ENCODE assay signal across 1 cellular context in the genomic region with DNA sequence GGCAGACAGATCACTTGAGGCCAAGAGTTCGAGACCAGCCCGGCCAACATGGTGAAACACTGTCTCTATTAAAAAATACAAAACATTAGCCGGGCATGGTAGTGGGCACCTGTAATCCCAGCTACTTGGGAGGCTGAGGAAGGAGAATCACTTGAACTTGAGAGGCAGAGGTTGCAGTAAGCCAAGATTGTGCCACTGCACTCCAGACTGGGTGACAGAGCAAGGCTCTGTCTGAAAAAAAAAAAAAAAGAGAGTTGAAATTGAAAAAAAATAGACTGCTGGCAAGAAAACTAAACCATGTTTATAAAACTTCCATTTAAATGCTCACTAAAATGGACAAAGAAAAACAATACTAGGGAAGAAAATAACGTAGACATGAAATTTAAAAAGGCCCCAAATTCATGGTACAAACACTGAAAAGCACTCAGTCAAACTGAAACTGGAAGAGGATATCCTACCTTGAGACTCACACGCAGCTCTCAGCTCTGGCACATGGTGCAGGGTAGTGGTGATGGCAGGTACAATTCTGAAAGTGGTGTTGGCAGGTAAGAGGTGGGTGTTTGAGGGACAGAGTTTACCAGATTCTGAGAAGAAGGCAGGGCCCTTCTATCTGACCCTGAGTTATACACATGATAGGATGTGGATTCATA.
TF ChIP-seq lines count a peak whose summit lies in the region.

No MANE protein-coding gene starts in this region.

TF ChIP-seq in GM12878, 131 proteins besides CTCF, POLR2A, EP300 and RAD21 (continued from another document and continues in another):
- TF ChIP-seq, protein P1, sequence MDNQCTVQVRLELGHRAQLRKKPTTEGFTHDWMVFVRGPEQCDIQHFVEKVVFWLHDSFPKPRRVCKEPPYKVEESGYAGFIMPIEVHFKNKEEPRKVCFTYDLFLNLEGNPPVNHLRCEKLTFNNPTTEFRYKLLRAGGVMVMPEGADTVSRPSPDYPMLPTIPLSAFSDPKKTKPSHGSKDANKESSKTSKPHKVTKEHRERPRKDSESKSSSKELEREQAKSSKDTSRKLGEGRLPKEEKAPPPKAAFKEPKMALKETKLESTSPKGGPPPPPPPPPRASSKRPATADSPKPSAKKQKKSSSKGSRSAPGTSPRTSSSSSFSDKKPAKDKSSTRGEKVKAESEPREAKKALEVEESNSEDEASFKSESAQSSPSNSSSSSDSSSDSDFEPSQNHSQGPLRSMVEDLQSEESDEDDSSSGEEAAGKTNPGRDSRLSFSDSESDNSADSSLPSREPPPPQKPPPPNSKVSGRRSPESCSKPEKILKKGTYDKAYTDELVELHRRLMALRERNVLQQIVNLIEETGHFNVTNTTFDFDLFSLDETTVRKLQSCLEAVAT (IDR thresholded peaks at IDR 0.05): 0 out of 2 replicates have a peak, but pooled peaks have one; percentile 19
- no peak for TF ChIP-seq ZNF207 (IDR thresholded peaks at IDR 0.05; ENCODE audit: borderline replicate concordance)
- TF ChIP-seq NR2C2 (IDR thresholded peaks at IDR 0.05; ENCODE audit: borderline replicate concordance, control insufficient read depth, insufficient read length, low read depth): no peak
- no peak for TF ChIP-seq HDAC2 (IDR thresholded peaks at IDR 0.05)
- no peak for TF ChIP-seq TAF1 (IDR thresholded peaks at IDR 0.05; ENCODE audit: borderline replicate concordance, low read depth, low read length)
- TF ChIP-seq CHD4 (IDR thresholded peaks at IDR 0.05): no peak
- no peak for TF ChIP-seq CHD1 (IDR thresholded peaks at IDR 0.05; ENCODE audit: low read depth, low read length)
- TF ChIP-seq MEF2A (IDR thresholded peaks at IDR 0.05; ENCODE audit: insufficient read depth, low read depth, low read length): no peak
- TF ChIP-seq RCOR1 (conservative IDR thresholded peaks at IDR 0.05; ENCODE audit: low read depth, low read length): no peak
- TF ChIP-seq IRF4 (IDR thresholded peaks at IDR 0.05; ENCODE audit: low read depth, low read length): peak; percentile 82
- TF ChIP-seq HCFC1 (IDR thresholded peaks at IDR 0.05; ENCODE audit: low read length): no peak
- no peak for TF ChIP-seq SMAD5 (IDR thresholded peaks at IDR 0.05; ENCODE audit: low read depth)
- no peak for TF ChIP-seq RBBP5 (conservative IDR thresholded peaks at IDR 0.05)
- TF ChIP-seq PML (IDR thresholded peaks at IDR 0.05; ENCODE audit: low read length): no peak
- TF ChIP-seq MXI1 (IDR thresholded peaks at IDR 0.05; ENCODE audit: low read depth, low read length): no peak
- no peak for TF ChIP-seq STAT3 (IDR thresholded peaks at IDR 0.05; ENCODE audit: low read depth, low read length)
- TF ChIP-seq, protein P2, sequence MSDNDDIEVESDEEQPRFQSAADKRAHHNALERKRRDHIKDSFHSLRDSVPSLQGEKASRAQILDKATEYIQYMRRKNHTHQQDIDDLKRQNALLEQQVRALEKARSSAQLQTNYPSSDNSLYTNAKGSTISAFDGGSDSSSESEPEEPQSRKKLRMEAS (IDR thresholded peaks at IDR 0.05; ENCODE audit: low read depth, low read length): peak; percentile 76; the same call in 1 of the 2 replicates
- TF ChIP-seq, protein P3, sequence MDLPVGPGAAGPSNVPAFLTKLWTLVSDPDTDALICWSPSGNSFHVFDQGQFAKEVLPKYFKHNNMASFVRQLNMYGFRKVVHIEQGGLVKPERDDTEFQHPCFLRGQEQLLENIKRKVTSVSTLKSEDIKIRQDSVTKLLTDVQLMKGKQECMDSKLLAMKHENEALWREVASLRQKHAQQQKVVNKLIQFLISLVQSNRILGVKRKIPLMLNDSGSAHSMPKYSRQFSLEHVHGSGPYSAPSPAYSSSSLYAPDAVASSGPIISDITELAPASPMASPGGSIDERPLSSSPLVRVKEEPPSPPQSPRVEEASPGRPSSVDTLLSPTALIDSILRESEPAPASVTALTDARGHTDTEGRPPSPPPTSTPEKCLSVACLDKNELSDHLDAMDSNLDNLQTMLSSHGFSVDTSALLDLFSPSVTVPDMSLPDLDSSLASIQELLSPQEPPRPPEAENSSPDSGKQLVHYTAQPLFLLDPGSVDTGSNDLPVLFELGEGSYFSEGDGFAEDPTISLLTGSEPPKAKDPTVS (IDR thresholded peaks at IDR 0.05; ENCODE audit: low read depth, low read length): no peak
- TF ChIP-seq, protein P4, sequence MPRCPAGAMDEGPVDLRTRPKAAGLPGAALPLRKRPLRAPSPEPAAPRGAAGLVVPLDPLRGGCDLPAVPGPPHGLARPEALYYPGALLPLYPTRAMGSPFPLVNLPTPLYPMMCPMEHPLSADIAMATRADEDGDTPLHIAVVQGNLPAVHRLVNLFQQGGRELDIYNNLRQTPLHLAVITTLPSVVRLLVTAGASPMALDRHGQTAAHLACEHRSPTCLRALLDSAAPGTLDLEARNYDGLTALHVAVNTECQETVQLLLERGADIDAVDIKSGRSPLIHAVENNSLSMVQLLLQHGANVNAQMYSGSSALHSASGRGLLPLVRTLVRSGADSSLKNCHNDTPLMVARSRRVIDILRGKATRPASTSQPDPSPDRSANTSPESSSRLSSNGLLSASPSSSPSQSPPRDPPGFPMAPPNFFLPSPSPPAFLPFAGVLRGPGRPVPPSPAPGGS (IDR thresholded peaks at IDR 0.05; ENCODE audit: borderline replicate concordance, insufficient read depth, low read depth, low read length, poor library complexity, severe bottlenecking): no peak
- no peak for TF ChIP-seq CREB1 (IDR thresholded peaks at IDR 0.05; ENCODE audit: low read depth)
- TF ChIP-seq, protein P5, sequence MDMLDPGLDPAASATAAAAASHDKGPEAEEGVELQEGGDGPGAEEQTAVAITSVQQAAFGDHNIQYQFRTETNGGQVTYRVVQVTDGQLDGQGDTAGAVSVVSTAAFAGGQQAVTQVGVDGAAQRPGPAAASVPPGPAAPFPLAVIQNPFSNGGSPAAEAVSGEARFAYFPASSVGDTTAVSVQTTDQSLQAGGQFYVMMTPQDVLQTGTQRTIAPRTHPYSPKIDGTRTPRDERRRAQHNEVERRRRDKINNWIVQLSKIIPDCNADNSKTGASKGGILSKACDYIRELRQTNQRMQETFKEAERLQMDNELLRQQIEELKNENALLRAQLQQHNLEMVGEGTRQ (IDR thresholded peaks at IDR 0.05; ENCODE audit: borderline replicate concordance, low read depth, low read length): no peak; the same call in 1 of the 2 replicates
- no peak for TF ChIP-seq KAT2A (conservative IDR thresholded peaks at IDR 0.05; ENCODE audit: control insufficient read depth, low read depth, low read length)
- TF ChIP-seq PAX5 (IDR thresholded peaks at IDR 0.05; ENCODE audit: borderline replicate concordance, low read depth, low read length): no peak
- TF ChIP-seq, protein P6, sequence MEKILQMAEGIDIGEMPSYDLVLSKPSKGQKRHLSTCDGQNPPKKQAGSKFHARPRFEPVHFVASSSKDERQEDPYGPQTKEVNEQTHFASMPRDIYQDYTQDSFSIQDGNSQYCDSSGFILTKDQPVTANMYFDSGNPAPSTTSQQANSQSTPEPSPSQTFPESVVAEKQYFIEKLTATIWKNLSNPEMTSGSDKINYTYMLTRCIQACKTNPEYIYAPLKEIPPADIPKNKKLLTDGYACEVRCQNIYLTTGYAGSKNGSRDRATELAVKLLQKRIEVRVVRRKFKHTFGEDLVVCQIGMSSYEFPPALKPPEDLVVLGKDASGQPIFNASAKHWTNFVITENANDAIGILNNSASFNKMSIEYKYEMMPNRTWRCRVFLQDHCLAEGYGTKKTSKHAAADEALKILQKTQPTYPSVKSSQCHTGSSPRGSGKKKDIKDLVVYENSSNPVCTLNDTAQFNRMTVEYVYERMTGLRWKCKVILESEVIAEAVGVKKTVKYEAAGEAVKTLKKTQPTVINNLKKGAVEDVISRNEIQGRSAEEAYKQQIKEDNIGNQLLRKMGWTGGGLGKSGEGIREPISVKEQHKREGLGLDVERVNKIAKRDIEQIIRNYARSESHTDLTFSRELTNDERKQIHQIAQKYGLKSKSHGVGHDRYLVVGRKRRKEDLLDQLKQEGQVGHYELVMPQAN (conservative IDR thresholded peaks at IDR 0.05): no peak
- no peak for TF ChIP-seq GATAD2B (conservative IDR thresholded peaks at IDR 0.05; ENCODE audit: low read depth)
- no peak for TF ChIP-seq NRF1 (conservative IDR thresholded peaks at IDR 0.05; ENCODE audit: low read depth, low read length)
- TF ChIP-seq RB1 (IDR thresholded peaks at IDR 0.05; ENCODE audit: borderline replicate concordance): no peak
- TF ChIP-seq ZNF274 (IDR thresholded peaks at IDR 0.05; ENCODE audit: insufficient read depth, insufficient read length): no peak
- TF ChIP-seq, protein P7, sequence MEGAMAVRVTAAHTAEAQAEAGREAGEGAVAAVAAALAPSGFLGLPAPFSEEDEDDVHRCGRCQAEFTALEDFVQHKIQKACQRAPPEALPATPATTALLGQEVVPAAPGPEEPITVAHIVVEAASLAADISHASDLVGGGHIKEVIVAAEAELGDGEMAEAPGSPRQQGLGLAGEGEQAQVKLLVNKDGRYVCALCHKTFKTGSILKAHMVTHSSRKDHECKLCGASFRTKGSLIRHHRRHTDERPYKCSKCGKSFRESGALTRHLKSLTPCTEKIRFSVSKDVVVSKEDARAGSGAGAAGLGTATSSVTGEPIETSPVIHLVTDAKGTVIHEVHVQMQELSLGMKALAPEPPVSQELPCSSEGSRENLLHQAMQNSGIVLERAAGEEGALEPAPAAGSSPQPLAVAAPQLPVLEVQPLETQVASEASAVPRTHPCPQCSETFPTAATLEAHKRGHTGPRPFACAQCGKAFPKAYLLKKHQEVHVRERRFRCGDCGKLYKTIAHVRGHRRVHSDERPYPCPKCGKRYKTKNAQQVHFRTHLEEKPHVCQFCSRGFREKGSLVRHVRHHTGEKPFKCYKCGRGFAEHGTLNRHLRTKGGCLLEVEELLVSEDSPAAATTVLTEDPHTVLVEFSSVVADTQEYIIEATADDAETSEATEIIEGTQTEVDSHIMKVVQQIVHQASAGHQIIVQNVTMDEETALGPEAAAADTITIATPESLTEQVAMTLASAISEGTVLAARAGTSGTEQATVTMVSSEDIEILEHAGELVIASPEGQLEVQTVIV (IDR thresholded peaks at IDR 0.05; ENCODE audit: borderline replicate concordance, partially characterized antibody): no peak
- TF ChIP-seq RFX5 (IDR thresholded peaks at IDR 0.05; ENCODE audit: low read depth, low read length): no peak
- no peak for TF ChIP-seq NR2C1 (IDR thresholded peaks at IDR 0.05)
- TF ChIP-seq MYC (IDR thresholded peaks at IDR 0.05; ENCODE audit: insufficient read depth, insufficient read length, insufficient replicate concordance, low read length, severe bottlenecking): no peak
- TF ChIP-seq, protein P8, sequence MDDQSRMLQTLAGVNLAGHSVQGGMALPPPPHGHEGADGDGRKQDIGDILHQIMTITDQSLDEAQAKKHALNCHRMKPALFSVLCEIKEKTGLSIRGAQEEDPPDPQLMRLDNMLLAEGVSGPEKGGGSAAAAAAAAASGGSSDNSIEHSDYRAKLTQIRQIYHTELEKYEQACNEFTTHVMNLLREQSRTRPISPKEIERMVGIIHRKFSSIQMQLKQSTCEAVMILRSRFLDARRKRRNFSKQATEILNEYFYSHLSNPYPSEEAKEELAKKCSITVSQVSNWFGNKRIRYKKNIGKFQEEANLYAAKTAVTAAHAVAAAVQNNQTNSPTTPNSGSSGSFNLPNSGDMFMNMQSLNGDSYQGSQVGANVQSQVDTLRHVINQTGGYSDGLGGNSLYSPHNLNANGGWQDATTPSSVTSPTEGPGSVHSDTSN (IDR thresholded peaks at IDR 0.05; ENCODE audit: insufficient replicate concordance, low read depth, low read length): no peak
- no peak for TF ChIP-seq POLR2AphosphoS5 (IDR thresholded peaks at IDR 0.05; ENCODE audit: low read length)
- peak; percentile 50; the same call in 1 of the 2 replicates for TF ChIP-seq BCL11A (IDR thresholded peaks at IDR 0.05; ENCODE audit: low read depth, low read length)
- TF ChIP-seq, protein P9, sequence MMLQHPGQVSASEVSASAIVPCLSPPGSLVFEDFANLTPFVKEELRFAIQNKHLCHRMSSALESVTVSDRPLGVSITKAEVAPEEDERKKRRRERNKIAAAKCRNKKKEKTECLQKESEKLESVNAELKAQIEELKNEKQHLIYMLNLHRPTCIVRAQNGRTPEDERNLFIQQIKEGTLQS (IDR thresholded peaks at IDR 0.05; ENCODE audit: borderline replicate concordance, extremely low read depth, low read depth, low read length): no peak
- no peak for TF ChIP-seq SMC3 (IDR thresholded peaks at IDR 0.05; ENCODE audit: borderline replicate concordance, low read length)
- TF ChIP-seq, protein P10, sequence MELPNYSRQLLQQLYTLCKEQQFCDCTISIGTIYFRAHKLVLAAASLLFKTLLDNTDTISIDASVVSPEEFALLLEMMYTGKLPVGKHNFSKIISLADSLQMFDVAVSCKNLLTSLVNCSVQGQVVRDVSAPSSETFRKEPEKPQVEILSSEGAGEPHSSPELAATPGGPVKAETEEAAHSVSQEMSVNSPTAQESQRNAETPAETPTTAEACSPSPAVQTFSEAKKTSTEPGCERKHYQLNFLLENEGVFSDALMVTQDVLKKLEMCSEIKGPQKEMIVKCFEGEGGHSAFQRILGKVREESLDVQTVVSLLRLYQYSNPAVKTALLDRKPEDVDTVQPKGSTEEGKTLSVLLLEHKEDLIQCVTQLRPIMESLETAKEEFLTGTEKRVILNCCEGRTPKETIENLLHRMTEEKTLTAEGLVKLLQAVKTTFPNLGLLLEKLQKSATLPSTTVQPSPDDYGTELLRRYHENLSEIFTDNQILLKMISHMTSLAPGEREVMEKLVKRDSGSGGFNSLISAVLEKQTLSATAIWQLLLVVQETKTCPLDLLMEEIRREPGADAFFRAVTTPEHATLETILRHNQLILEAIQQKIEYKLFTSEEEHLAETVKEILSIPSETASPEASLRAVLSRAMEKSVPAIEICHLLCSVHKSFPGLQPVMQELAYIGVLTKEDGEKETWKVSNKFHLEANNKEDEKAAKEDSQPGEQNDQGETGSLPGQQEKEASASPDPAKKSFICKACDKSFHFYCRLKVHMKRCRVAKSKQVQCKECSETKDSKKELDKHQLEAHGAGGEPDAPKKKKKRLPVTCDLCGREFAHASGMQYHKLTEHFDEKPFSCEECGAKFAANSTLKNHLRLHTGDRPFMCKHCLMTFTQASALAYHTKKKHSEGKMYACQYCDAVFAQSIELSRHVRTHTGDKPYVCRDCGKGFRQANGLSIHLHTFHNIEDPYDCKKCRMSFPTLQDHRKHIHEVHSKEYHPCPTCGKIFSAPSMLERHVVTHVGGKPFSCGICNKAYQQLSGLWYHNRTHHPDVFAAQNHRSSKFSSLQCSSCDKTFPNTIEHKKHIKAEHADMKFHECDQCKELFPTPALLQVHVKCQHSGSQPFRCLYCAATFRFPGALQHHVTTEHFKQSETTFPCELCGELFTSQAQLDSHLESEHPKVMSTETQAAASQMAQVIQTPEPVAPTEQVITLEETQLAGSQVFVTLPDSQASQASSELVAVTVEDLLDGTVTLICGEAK (IDR thresholded peaks at IDR 0.05; ENCODE audit: borderline replicate concordance): no peak
- no peak for TF ChIP-seq BACH1 (IDR thresholded peaks at IDR 0.05; ENCODE audit: borderline replicate concordance)
- peak; percentile 57; the same call in 1 of the 2 replicates for TF ChIP-seq JUND (IDR thresholded peaks at IDR 0.05; ENCODE audit: low read depth, low read length)
- TF ChIP-seq SREBF2 (IDR thresholded peaks at IDR 0.05; ENCODE audit: low read length): no peak
- no peak for TF ChIP-seq KDM1A (IDR thresholded peaks at IDR 0.05; ENCODE audit: borderline replicate concordance)
